Comparison of ENCODE assay signal across 13 cellular contexts in genomic region chr7:12647364-12648219, GRCh38. TPM values are rescaled to one million over a fixed set of nuclear protein-coding genes. Genes with fewer than 3 reads are reported as not detected.
A peak's percentile ranks its signal among the peaks of the same experiment; 100 is the strongest.
DNase-seq lines count a peak whose midpoint lies in the region; FAIRE-seq and TF ChIP-seq lines count a peak whose summit lies in the region.
"Had no signal": no experiment of that assay in that cellular context is flagged by ENCODE, and none has a peak within 500 bp of the region (broad histone marks: within the 10 kb centered on the region; RNA-seq: fewer than 3 reads in every experiment).

No MANE protein-coding gene starts in this region.

- H3K27ac ChIP-seq in brain microvascular endothelial cell, result peak overlapping the region; percentile 52
- H3K27ac ChIP-seq: C4-2B had no signal

- H3K27me3 ChIP-seq in brain microvascular endothelial cell (replicated peaks), result no peaks in the 10 kb centered on the region

- FAIRE-seq in GM12891 (lab: Jason Lieb, UNC), result no peak

- in situ Hi-C loops in brain microvascular endothelial cell (cut with HindIII; ENCODE audit: low pct_ligation_motif_present, low sequenced_read_pairs), result no loop called here

- DNase-seq in Daoy (ENCODE audit: low read depth) (peak; percentile 86), M059J (ENCODE audit: low read depth) (peak; percentile 95), brain microvascular endothelial cell (peak; percentile 81), lung microvascular endothelial cell (ENCODE audit: low read depth in 2 of 2) (peak; percentile 24 to 28), GM12891 (ENCODE audit: insufficient read length, low spot score) (no peak), NCI-H446 treated with DMSO at 0.1 percent for 48 hours (lab: John Stamatoyannopoulos, UW) (no peak), Ammon's horn (ENCODE audit: low spot score) (no peak), retina (no peak)
- DNase-seq: activated naive CD4-positive, alpha-beta T cell treated with Interleukin-2 at 50 U/mL for 16 hours; effector CD4-positive, alpha-beta T cell; NCI-H1930; stimulated activated naive CD8-positive, alpha-beta T cell treated with anti-CD3 and anti-CD28 coated beads, Interleukin-15, Interleukin-2, amounts not matched to agents 100 U/mL and 50 U/mL, for 24 hours had no signal

- no peak for TF ChIP-seq CTCF in brain microvascular endothelial cell (IDR thresholded peaks at IDR 0.05; ENCODE audit: low read depth, low read length, missing control alignments)

- no peak overlapping the region for H3K4me3 ChIP-seq in brain microvascular endothelial cell (ENCODE audit: low read depth, low read length)

- TF ChIP-seq POLR2A in GM12891 (IDR thresholded peaks at IDR 0.05; ENCODE audit: low read depth, low read length), result no peak

- no peaks in the 10 kb centered on the region for H3K36me3 ChIP-seq in brain microvascular endothelial cell (replicated peaks)

TF ChIP-seq in GM12891, 5 proteins besides CTCF, POLR2A, EP300 and RAD21:
- TF ChIP-seq SPI1 (IDR thresholded peaks at IDR 0.05; ENCODE audit: low read depth, low read length), result no peak
- no peak for TF ChIP-seq TAF1 (IDR thresholded peaks at IDR 0.05; ENCODE audit: low read depth, low read length)
- TF ChIP-seq PAX5 (IDR thresholded peaks at IDR 0.05; ENCODE audit: insufficient read depth, low read length, severe bottlenecking), result no peak
- no peak for TF ChIP-seq POU2F2 (IDR thresholded peaks at IDR 0.05; ENCODE audit: low read depth, low read length)
- no peak for TF ChIP-seq POLR2AphosphoS5 (IDR thresholded peaks at IDR 0.05; ENCODE audit: low read depth, low read length)
TF ChIP-seq in GM12891: peak in this region for 0.

RNA-seq across cellular contexts. Expression of gene ARL4A, which starts 39.8 kb away (rescaled TPM):
- 27.2 and 38.5 TPM in 2 replicates for total RNA-seq in Daoy (2014; rRNA removed; shearing (Covaris generic))
- 31.7 and 44.5 TPM in 2 replicates for total RNA-seq in M059J (2014; rRNA removed; shearing (Covaris generic))
- total RNA-seq in lung microvascular endothelial cell, result 173 and 353 TPM in 2 replicates
- 0.69 TPM for polyA plus RNA-seq in GM12891 (2012; ENCODE audit: low read depth, missing spikeins)

Comparison
In these comparisons a context has a peak if more than half of its experiments do, and no peak if none do; other contexts are left out.
1. DNase-seq: peak in Daoy (single experiment), M059J (single experiment), brain microvascular endothelial cell (single experiment) and lung microvascular endothelial cell (2 of 2); none in GM12891 (single experiment), NCI-H446 treated with DMSO at 0.1 percent for 48 hours (single experiment), Ammon's horn (single experiment) and retina (single experiment).